In the genomic region with DNA sequence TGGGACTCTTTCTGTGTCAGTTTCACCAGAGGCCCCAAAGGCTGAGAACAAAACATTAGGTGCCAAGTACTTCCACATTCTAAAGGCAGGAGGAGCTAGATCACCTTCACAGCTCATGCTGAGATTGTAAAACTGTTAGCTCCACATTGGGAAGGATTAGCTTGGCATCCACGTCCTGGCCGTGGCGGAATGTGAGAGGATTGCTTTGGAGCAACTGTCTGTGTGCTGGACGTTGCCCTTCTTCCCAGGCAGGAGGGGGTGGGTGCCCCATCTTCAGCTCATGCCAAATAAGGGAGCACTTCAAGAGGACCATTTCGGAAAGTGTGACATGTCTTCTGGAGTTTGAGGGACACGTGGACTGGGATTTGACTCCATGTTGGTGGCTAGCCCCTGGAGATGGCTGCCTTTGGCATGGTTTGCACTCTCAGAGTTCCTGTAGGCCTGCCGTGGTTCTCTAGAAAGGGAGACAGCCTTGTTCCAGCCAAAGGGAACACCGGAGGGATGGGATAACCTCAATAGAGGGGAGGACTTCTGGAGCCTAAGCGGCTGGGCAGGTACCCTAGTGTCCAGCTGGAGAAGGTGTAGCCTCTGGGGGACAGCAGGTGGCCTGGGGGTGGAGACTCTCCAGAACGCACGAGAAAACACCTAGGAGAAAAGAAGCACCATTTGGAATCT, we compare ENCODE assay signal across 11 cellular contexts. TPM values are rescaled to one million over a fixed set of nuclear protein-coding genes. Genes with fewer than 3 reads are reported as not detected.
DNase-seq lines count a peak whose midpoint lies in the region; ATAC-seq and TF ChIP-seq lines count a peak whose summit lies in the region.
"Had no signal": no experiment of that assay in that cellular context is flagged by ENCODE, and none has a peak within 500 bp of the region (broad histone marks: within the 10 kb centered on the region; RNA-seq: fewer than 3 reads in every experiment).

No MANE protein-coding gene starts in this region.

- POLR2A ChIA-PET in activated CD8-positive, alpha-beta T cell treated with anti-CD3 and anti-CD28 coated beads, Interleukin-2, amount 10 ng/mL, durations not matched to agents 7 days and 5 days (lab: Charles Lee): no interaction called here

- DNase-seq in GM12864 (ENCODE audit: low read depth) (no peak), LNCaP clone FGC (ENCODE audit: low read depth) (peak; percentile 23), choroid plexus epithelial cell (ENCODE audit: low read depth) (peak; percentile 64), osteocyte (ENCODE audit: extremely low spot score, unreplicated experiment) (no peak), activated T-cell treated with anti-CD3 and anti-CD28 coated beads for 4 hours (no peak), NCI-H187 treated with DMSO at 0.1 percent for 48 hours (lab: John Stamatoyannopoulos, UW) (no peak)
- no peak for DNase-seq in activated CD4-positive, CD25-positive, alpha-beta regulatory T cell treated with anti-CD3 and anti-CD28 coated beads, Interleukin-2, amount 50 U/mL, for 72 hours
- no peak for DNase-seq in activated CD8-positive, alpha-beta T cell treated with anti-CD3 and anti-CD28 coated beads, Interleukin-2, amount 10 ng/mL, durations not matched to agents 7 days and 5 days
- DNase-seq: activated B cell treated with CpG ODN at 0.5 μM for 24 hours; stimulated activated naive CD4-positive, alpha-beta T cell treated with Interleukin-2 at 50 U/mL for 16 hours had no signal

- ATAC-seq in activated CD8-positive, alpha-beta T cell treated with anti-CD3 and anti-CD28 coated beads, Interleukin-2, amount 10 ng/mL, durations not matched to agents 7 days and 5 days: no peak

- H3K27ac Mint-ChIP-seq in osteocyte (ENCODE audit: unreplicated experiment): no peak overlapping the region
- H3K27ac Mint-ChIP-seq in activated CD8-positive, alpha-beta T cell treated with anti-CD3 and anti-CD28 coated beads, Interleukin-2, amount 10 ng/mL, durations not matched to agents 7 days and 5 days: no peak overlapping the region
- H3K27ac Mint-ChIP-seq: activated B cell treated with CpG ODN at 0.5 μM for 24 hours had no signal

- no peaks in the 10 kb centered on the region for H3K9me3 Mint-ChIP-seq in osteocyte (ENCODE audit: unreplicated experiment)
- no peaks in the 10 kb centered on the region for H3K9me3 Mint-ChIP-seq in activated CD8-positive, alpha-beta T cell treated with anti-CD3 and anti-CD28 coated beads, Interleukin-2, amount 10 ng/mL, durations not matched to agents 7 days and 5 days (ENCODE audit: insufficient read depth)
- H3K9me3 Mint-ChIP-seq: activated B cell treated with CpG ODN at 0.5 μM for 24 hours, neural crest cell had no signal

- CTCF ChIA-PET in activated CD8-positive, alpha-beta T cell treated with anti-CD3 and anti-CD28 coated beads, Interleukin-2, amount 10 ng/mL, durations not matched to agents 7 days and 5 days (lab: Charles Lee): interaction anchor here (1.0 to 1.5 kb wide), 4 partner anchors 12 to 91 kb away, joined by 3 to 4 read pairs (median 4); no protein-coding TSS in a partner anchor

- TF ChIP-seq CTCF in GM12864 (IDR thresholded peaks at IDR 0.05; ENCODE audit: low read depth, low read length, missing control alignments) (peak; percentile 48), LNCaP clone FGC (IDR thresholded peaks at IDR 0.05; ENCODE audit: control insufficient read depth, extremely low read depth, insufficient read depth) (peak; percentile 40), choroid plexus epithelial cell (conservative IDR thresholded peaks at IDR 0.05; ENCODE audit: low read depth, low read length) (peak; percentile 72), osteocyte (IDR thresholded peaks at IDR 0.05) (peak; percentile 22)

- no peaks in the 10 kb centered on the region for H3K4me1 Mint-ChIP-seq in osteocyte (ENCODE audit: unreplicated experiment)
- H3K4me1 Mint-ChIP-seq in activated CD8-positive, alpha-beta T cell treated with anti-CD3 and anti-CD28 coated beads, Interleukin-2, amount 10 ng/mL, durations not matched to agents 7 days and 5 days (ENCODE audit: low read depth): no peaks in the 10 kb centered on the region
- H3K4me1 Mint-ChIP-seq: activated B cell treated with CpG ODN at 0.5 μM for 24 hours, neural crest cell had no signal

- H3K27me3 Mint-ChIP-seq in osteocyte (ENCODE audit: unreplicated experiment): no peaks in the 10 kb centered on the region
- H3K27me3 Mint-ChIP-seq in activated CD8-positive, alpha-beta T cell treated with anti-CD3 and anti-CD28 coated beads, Interleukin-2, amount 10 ng/mL, durations not matched to agents 7 days and 5 days (ENCODE audit: low read depth): peaks cover under 1% of the 10 kb centered on the region
- H3K27me3 Mint-ChIP-seq: activated B cell treated with CpG ODN at 0.5 μM for 24 hours had no signal

- H3K4me3 Mint-ChIP-seq in osteocyte (ENCODE audit: unreplicated experiment): no peak overlapping the region
- H3K4me3 Mint-ChIP-seq in activated CD8-positive, alpha-beta T cell treated with anti-CD3 and anti-CD28 coated beads, Interleukin-2, amount 10 ng/mL, durations not matched to agents 7 days and 5 days: no peak overlapping the region
- H3K4me3 Mint-ChIP-seq: activated B cell treated with CpG ODN at 0.5 μM for 24 hours, neural crest cell had no signal

- H3K36me3 Mint-ChIP-seq in osteocyte (ENCODE audit: unreplicated experiment): no peaks in the 10 kb centered on the region
- no peaks in the 10 kb centered on the region for H3K36me3 Mint-ChIP-seq in activated CD8-positive, alpha-beta T cell treated with anti-CD3 and anti-CD28 coated beads, Interleukin-2, amount 10 ng/mL, durations not matched to agents 7 days and 5 days (ENCODE audit: low read depth)

- H3K4me3 ChIP-seq in GM12864 (ENCODE audit: low read depth, low read length) (no peak overlapping the region), LNCaP clone FGC (ENCODE audit: low read depth, low read length) (no peak overlapping the region), choroid plexus epithelial cell (ENCODE audit: low read depth, low read length) (no peak overlapping the region)

RNA-seq across cellular contexts. Expression of gene FMC1, which starts 19.9 kb away (rescaled TPM):
- 8.6 and 13.5 TPM in 2 replicates for total RNA-seq in osteocyte
- 1 to 10 TPM; 6.4 to 6.7 TPM for total RNA-seq in activated CD8-positive, alpha-beta T cell treated with anti-CD3 and anti-CD28 coated beads, Interleukin-2, amount 10 ng/mL, durations not matched to agents 7 days and 5 days

RNA-seq across cellular contexts. Expression of gene LUC7L2, which starts 38.5 kb away (rescaled TPM):
- total RNA-seq in osteocyte: 112 and 116 TPM in 2 replicates
- 100 to 1,000 TPM; 126 to 131 TPM for total RNA-seq in activated CD8-positive, alpha-beta T cell treated with anti-CD3 and anti-CD28 coated beads, Interleukin-2, amount 10 ng/mL, durations not matched to agents 7 days and 5 days

Comparison
In these comparisons a context has a peak if more than half of its experiments do, and no peak if none do; other contexts are left out.
1. DNase-seq: peak in LNCaP clone FGC (single experiment) and choroid plexus epithelial cell (single experiment); none in GM12864 (single experiment), osteocyte (single experiment), activated CD4-positive, CD25-positive, alpha-beta regulatory T cell treated with anti-CD3 and anti-CD28 coated beads, Interleukin-2, amount 50 U/mL, for 72 hours (single experiment), activated T-cell treated with anti-CD3 and anti-CD28 coated beads for 4 hours (single experiment), NCI-H187 treated with DMSO at 0.1 percent for 48 hours (single experiment) and activated CD8-positive, alpha-beta T cell treated with anti-CD3 and anti-CD28 coated beads, Interleukin-2, amount 10 ng/mL, durations not matched to agents 7 days and 5 days (single experiment).
2. CTCF ChIP-seq: peak in every context shown above with its lines; median percentile 72 in choroid plexus epithelial cell; 48 in GM12864; 40 in LNCaP clone FGC; 22 in osteocyte.